In genomic region chr16:11748023-11748403, GRCh38 we compare ENCODE assay signal across 1 cellular context.
TF ChIP-seq lines count a peak whose summit lies in the region.

No MANE protein-coding gene starts in this region.

TF ChIP-seq in GM23338, 12 proteins besides CTCF, POLR2A, EP300 and RAD21 (continued from another document):
- TF ChIP-seq ZNF462 (CRISPR knock-in tag; IDR thresholded peaks at IDR 0.05) = no peak
- no peak for TF ChIP-seq EZH2 (IDR thresholded peaks at IDR 0.05; ENCODE audit: low read depth, unreplicated experiment)
- no peak for TF ChIP-seq JUNB (IDR thresholded peaks at IDR 0.05; ENCODE audit: unreplicated experiment)
- no peak for TF ChIP-seq ZNF331 (CRISPR knock-in tag; IDR thresholded peaks at IDR 0.05; ENCODE audit: low read depth)
- TF ChIP-seq STAT1 (IDR thresholded peaks at IDR 0.05; ENCODE audit: unreplicated experiment) = no peak
- no peak for TF ChIP-seq POLR2AphosphoS5 (IDR thresholded peaks at IDR 0.05; ENCODE audit: low read depth)
- no peak for TF ChIP-seq ZNF114 (CRISPR knock-in tag; IDR thresholded peaks at IDR 0.05)
- no peak for TF ChIP-seq REST (IDR thresholded peaks at IDR 0.05; ENCODE audit: unreplicated experiment)
